ENCODE assay signal across 27 cellular contexts in genomic region chr6:166612471-166612881, GRCh38. TPM values are rescaled to one million over a fixed set of nuclear protein-coding genes. Genes with fewer than 3 reads are reported as not detected.
DNase-seq lines count a peak whose midpoint lies in the region; ATAC-seq and TF ChIP-seq lines count a peak whose summit lies in the region.
"Had no signal": no experiment of that assay in that cellular context is flagged by ENCODE, and none has a peak within 500 bp of the region (broad histone marks: within the 10 kb centered on the region; RNA-seq: fewer than 3 reads in every experiment).

No MANE protein-coding gene starts in this region.

- no CpG with 5 or more reads among the region's 11 CpGs for WGBS in IMR-90 (ENCODE audit: extremely low coverage in 2 of 2, insufficient read length in 1 of 2), 2 experiments
- 71% methylated on average over 11 of the region's 11 CpGs for WGBS in hepatocyte (ENCODE audit: low lambda C conversion rate, missing lambda C conversion rate)

- dilution Hi-C loops in IMR-90 (cut with HindIII; ENCODE audit: low sequenced_read_pairs, unreplicated experiment), result no loop called here

- POLR2A ChIA-PET in IMR-90 (lab: Charles Lee; ENCODE audit: unreplicated experiment), result no interaction called here

- no peak overlapping the region for H3K56ac ChIP-seq in IMR-90 (ENCODE audit: extremely low read depth, insufficient read depth, low read length)

- CTCF ChIA-PET in IMR-90 (lab: Yijun Ruan, JAX), result no interaction called here

- no TSS peak for BruUV-seq in IMR-90 (replicated peaks; lab: Mats Ljungman, UMichigan)

- no peaks in the 10 kb centered on the region for H3K9me3 Mint-ChIP-seq in brain
- H3K9me3 Mint-ChIP-seq: CD14-positive monocyte; central memory CD8-positive, alpha-beta T cell; T-helper 1 cell treated with Interleukin-12 subunit alpha and Interleukin-12 subunit beta and Interleukin-4 antibody, amounts not matched to agents 30 μg/mL and 1 μg/mL, for 36 hours had no signal

- peak overlapping the region in 4 of 5 experiments; percentile 6 to 74 (median 30) for H3K27ac Mint-ChIP-seq in brain
- H3K27ac Mint-ChIP-seq: CD14-positive monocyte; T-helper 1 cell treated with Interleukin-12 subunit alpha and Interleukin-12 subunit beta and Interleukin-4 antibody, amounts not matched to agents 30 μg/mL and 1 μg/mL, for 36 hours had no signal

- DNase-seq in IMR-90, result no peak
- no peak for DNase-seq in hepatocyte (ENCODE audit: low spot score)
- DNase-seq in gastrocnemius medialis, result peak; percentile 67 to 74
- DNase-seq in DMS53 treated with DMSO at 0.1 percent for 48 hours (lab: John Stamatoyannopoulos, UW; ENCODE audit: unreplicated experiment), result no peak
- DNase-seq in NOMO-1 treated with DMSO at 0.1 percent for 48 hours (lab: John Stamatoyannopoulos, UW; ENCODE audit: unreplicated experiment), result no peak
- DNase-seq: activated CD4-positive, alpha-beta T cell treated with anti-CD3 and anti-CD28 coated beads, Interleukin-2, amount 50 U/mL, for 1 hour; activated naive CD4-positive, alpha-beta T cell; amygdala; GDM1; left colon; mucosa of descending colon; NCI-H1694 treated with DMSO at 0.1 percent for 48 hours; NCI-H748 treated with DMSO at 0.1 percent for 48 hours; OCI-M1; retina; SIG-M5; stimulated activated CD4-positive, alpha-beta T cell treated with anti-CD3 and anti-CD28 coated beads, Interleukin-15, amount 100 ng/mL, for 24 hours; substantia nigra had no signal

- no peak for ATAC-seq in IMR-90 (ENCODE audit: low read depth)
- ATAC-seq in gastrocnemius medialis, result peak; percentile 67 to 84
- ATAC-seq in HG03469 (IDR thresholded peaks at IDR 0.05; ENCODE audit: unreplicated experiment), result no peak
- ATAC-seq: esophagus mucosa, gastroesophageal sphincter, left colon, mucosa of descending colon had no signal

- 0 out of 2 replicates have a peak overlapping the region, but pooled peaks have one; percentile 1 for H3K4ac ChIP-seq in IMR-90 (ENCODE audit: low read depth, low read length)

- H3K36me3 ChIP-seq in IMR-90 (ENCODE audit: control insufficient read depth, insufficient read depth, low read length) (peaks cover 10% of the 10 kb centered on the region; the same call in 1 of the 2 replicates), hepatocyte (replicated peaks; ENCODE audit: insufficient read depth, low read depth) (no peaks in the 10 kb centered on the region), gastrocnemius medialis (no peaks in the 10 kb centered on the region)
- H3K36me3 ChIP-seq: gastroesophageal sphincter had no signal

- TF ChIP-seq POLR2A in IMR-90 (IDR thresholded peaks at IDR 0.05; ENCODE audit: low read depth, low read length) (no peak), gastrocnemius medialis (IDR thresholded peaks at IDR 0.05) (peak in 1 of 2 donors; percentile 27)

- no peak overlapping the region for H2BK20ac ChIP-seq in IMR-90 (ENCODE audit: low read depth, low read length)

- peaks cover 61% of the 10 kb centered on the region for H3K4me1 Mint-ChIP-seq in brain
- H3K4me1 Mint-ChIP-seq: CD14-positive monocyte; central memory CD8-positive, alpha-beta T cell had no signal

- no peak for TF ChIP-seq RAD21 in IMR-90 (IDR thresholded peaks at IDR 0.05; ENCODE audit: low read length)

- H3K23ac ChIP-seq in IMR-90 (ENCODE audit: low read depth, low read length), result no peak overlapping the region

- no peaks in the 10 kb centered on the region for H3K9me2 ChIP-seq in hepatocyte (replicated peaks; ENCODE audit: insufficient read depth)

- H2AK5ac ChIP-seq in IMR-90 (ENCODE audit: low read depth, low read length), result peak overlapping the region; percentile 41

- H4K20me1 ChIP-seq in IMR-90 (ENCODE audit: insufficient read depth, low read length) (peaks cover 15% of the 10 kb centered on the region; the same call in 1 of the 2 replicates), hepatocyte (ENCODE audit: insufficient read depth, poor library complexity, severe bottlenecking) (peaks cover 5% of the 10 kb centered on the region)

- no peak for TF ChIP-seq CTCF in IMR-90 (conservative IDR thresholded peaks at IDR 0.05; ENCODE audit: low read depth, low read length)
- TF ChIP-seq CTCF in brain (conservative IDR thresholded peaks at IDR 0.05), result no peak
- TF ChIP-seq CTCF in hepatocyte (IDR thresholded peaks at IDR 0.05; ENCODE audit: poor library complexity), result no peak
- no peak for TF ChIP-seq CTCF in gastrocnemius medialis (IDR thresholded peaks at IDR 0.05 in 4 of 5, conservative IDR thresholded peaks at IDR 0.05 in 1 of 5)

- H4K91ac ChIP-seq in IMR-90 (ENCODE audit: insufficient read depth, low read depth, low read length), result peak overlapping the region; percentile 6; the same call in 1 of the 2 replicates

- peaks cover 64% of the 10 kb centered on the region for H3K79me2 ChIP-seq in hepatocyte

- peaks cover 3% of the 10 kb centered on the region for H3K27me3 Mint-ChIP-seq in brain
- H3K27me3 Mint-ChIP-seq: central memory CD8-positive, alpha-beta T cell had no signal

- intact Hi-C loops in IMR-90 (cut with micrococcal nuclease), result no loop called here
- intact Hi-C loops in gastrocnemius medialis (cut with DNase I; ENCODE audit: low total_unique reads), result no loop called here

- H2AFZ ChIP-seq in IMR-90 (replicated peaks; ENCODE audit: low read length, poor library complexity), result no peak overlapping the region
- no peak overlapping the region for H2AFZ ChIP-seq in hepatocyte

- H3K4me3 Mint-ChIP-seq in brain, result no peak overlapping the region
- H3K4me3 Mint-ChIP-seq: CD14-positive monocyte; central memory CD8-positive, alpha-beta T cell; T-helper 1 cell treated with Interleukin-12 subunit alpha and Interleukin-12 subunit beta and Interleukin-4 antibody, amounts not matched to agents 30 μg/mL and 1 μg/mL, for 36 hours had no signal

- H3K9me3 ChIP-seq in IMR-90 (ENCODE audit: control insufficient read depth, insufficient read depth, low read length), result no peaks in the 10 kb centered on the region
- no peaks in the 10 kb centered on the region for H3K9me3 ChIP-seq in hepatocyte (ENCODE audit: low read depth)
- H3K9me3 ChIP-seq in gastrocnemius medialis, result no peaks in the 10 kb centered on the region
- H3K9me3 ChIP-seq: gastroesophageal sphincter, mucosa of descending colon, neutrophil had no signal

- peaks cover 6% of the 10 kb centered on the region for H3K36me3 Mint-ChIP-seq in brain
- H3K36me3 Mint-ChIP-seq: CD14-positive monocyte had no signal

- H4K5ac ChIP-seq in IMR-90 (ENCODE audit: low read depth, low read length), result no peak overlapping the region; the same call in 1 of the 2 replicates

- H3K14ac ChIP-seq in IMR-90 (replicated peaks; ENCODE audit: low read depth, low read length), result no peak overlapping the region

- H4K8ac ChIP-seq in IMR-90 (ENCODE audit: low read depth in 2 of 2, low read length in 2 of 2), result no peak overlapping the region

- no peak overlapping the region for H3K27ac ChIP-seq in IMR-90 (ENCODE audit: insufficient read depth, low read length)
- peak overlapping the region; percentile 35 for H3K27ac ChIP-seq in hepatocyte
- H3K27ac ChIP-seq in gastrocnemius medialis, result peak overlapping the region; percentile 65 to 87 (median 76)
- H3K27ac ChIP-seq: HL-60, neutrophil had no signal

- in situ Hi-C loops in IMR-90 (cut with MboI; ENCODE audit: low sequenced_read_pairs) (no loop called here), gastrocnemius medialis (cut with MboI; ENCODE audit: low sequenced_read_pairs in 4 of 4) (loop anchor here in 1 of 4 donors (5.0 kb wide), 1 partner anchor 50 kb away; no protein-coding TSS in a partner anchor)

- H2BK120ac ChIP-seq in IMR-90 (ENCODE audit: low read depth, low read length), result peak overlapping the region; percentile 16; the same call in 1 of the 2 replicates

- 0 out of 3 replicates have a peak overlapping the region, but pooled peaks have one; percentile 15 for H2BK15ac ChIP-seq in IMR-90 (ENCODE audit: low read depth, low read length)

- peaks cover 34 to 66% of the 10 kb centered on the region in 2 experiments for H3K79me1 ChIP-seq in IMR-90 (ENCODE audit: low read depth in 1 of 2, low read length in 2 of 2)

- H3K4me1 ChIP-seq in IMR-90 (ENCODE audit: control insufficient read depth, insufficient read depth, low read length) (peaks cover 36% of the 10 kb centered on the region), hepatocyte (ENCODE audit: insufficient read depth) (peaks cover 17% of the 10 kb centered on the region), gastrocnemius medialis (peaks cover 35 to 71% of the 10 kb centered on the region in 2 donors)

- H3K27me3 ChIP-seq in IMR-90 (ENCODE audit: control insufficient read depth, insufficient read depth, low read length) (no peaks in the 10 kb centered on the region), hepatocyte (no peaks in the 10 kb centered on the region), gastrocnemius medialis (no peaks in the 10 kb centered on the region)
- H3K27me3 ChIP-seq: gastroesophageal sphincter, neutrophil had no signal

- H2BK5ac ChIP-seq in IMR-90 (ENCODE audit: low read depth, low read length, poor library complexity, severe bottlenecking), result no peak overlapping the region

- H3K4me2 ChIP-seq in IMR-90 (ENCODE audit: low read depth, low read length) (no peak overlapping the region), hepatocyte (no peak overlapping the region)

- H3K9me1 ChIP-seq in IMR-90 (ENCODE audit: insufficient read depth, low read length), result peaks cover 21% of the 10 kb centered on the region; the same call in 1 of the 2 replicates

- H2AK9ac ChIP-seq in IMR-90 (replicated peaks; ENCODE audit: low read depth, low read length, poor library complexity), result no peak overlapping the region

- H3K9ac ChIP-seq in IMR-90 (ENCODE audit: low read depth, low read length), result no peak overlapping the region

- H3K4me3 ChIP-seq in IMR-90 (ENCODE audit: insufficient read depth, low read depth, low read length) (no peak overlapping the region), hepatocyte (no peak overlapping the region), gastrocnemius medialis (no peak overlapping the region)
- H3K4me3 ChIP-seq: gastroesophageal sphincter, mucosa of descending colon had no signal

- peak overlapping the region; percentile 15; the same call in 1 of the 2 replicates for H3K18ac ChIP-seq in IMR-90 (ENCODE audit: low read depth, low read length)

RNA-seq across cellular contexts. Expression of gene RPS6KA2, which starts 14.6 kb away (rescaled TPM):
- total RNA-seq in IMR-90 (2012; rRNA removed), result 22.2 and 26.9 TPM in 2 replicates
- 27.6 and 31.3 TPM in 2 replicates for polyA plus RNA-seq in IMR-90 (2012; rRNA removed)
- 22.6 and 41.6 TPM in 2 replicates for polyA plus RNA-seq in IMR-90 (2012; cell fraction: cytosol; rRNA removed)
- 23.6 and 31.1 TPM in 2 replicates for polyA plus RNA-seq in IMR-90 (2012; cell fraction: nucleus; rRNA removed; ENCODE audit: low replicate concordance)
- 49.1 TPM for polyA plus RNA-seq in brain (ENCODE audit: insufficient read depth, low read depth, low replicate concordance)
- 26.3 and 29.2 TPM in 2 replicates for total RNA-seq in hepatocyte
- 27.7 and 34.8 TPM in 2 replicates for polyA plus RNA-seq in hepatocyte
- 10 to 100 TPM; 18.7 to 35.7 (median 27.4) TPM for total RNA-seq in gastrocnemius medialis

RNA-seq across cellular contexts. Expression of gene RAMACL, which starts 26.0 kb away (rescaled TPM):
- 0.90 and 1.1 TPM in 2 replicates for total RNA-seq in IMR-90 (2012; rRNA removed)
- polyA plus RNA-seq in IMR-90 (2012; rRNA removed), result 0.17 and 0.46 TPM in 2 replicates
- polyA plus RNA-seq in IMR-90 (2012; cell fraction: cytosol; rRNA removed), result 0.02 and 0.03 TPM in 2 replicates
- 0.17 and 0.94 TPM in 2 replicates for polyA plus RNA-seq in IMR-90 (2012; cell fraction: nucleus; rRNA removed; ENCODE audit: low replicate concordance)
- polyA plus RNA-seq in brain (ENCODE audit: insufficient read depth, low read depth, low replicate concordance), result not detected
- total RNA-seq in hepatocyte, result 1.1 and 1.6 TPM in 2 replicates
- polyA plus RNA-seq in hepatocyte, result 1.1 and 2.9 TPM in 2 replicates
- total RNA-seq in gastrocnemius medialis, result 1 to 10 TPM in 1 of 4 donors, under 1 TPM in 3; 0.18 to 5.6 (median 0.58) TPM

Comparison
In these comparisons a context has a peak if more than half of its experiments do, and no peak if none do; other contexts are left out.
1. ATAC-seq: peak in gastrocnemius medialis (2 of 2); none in IMR-90 (single experiment) and HG03469 (single experiment).
2. DNase-seq: peak in gastrocnemius medialis (2 of 2); none in IMR-90 (single experiment), hepatocyte (single experiment), DMS53 treated with DMSO at 0.1 percent for 48 hours (single experiment) and NOMO-1 treated with DMSO at 0.1 percent for 48 hours (single experiment).